10 cellular contexts compared by ENCODE assay signal in genomic region chr12:27330846-27331245, GRCh38. TPM values are rescaled to one million over a fixed set of nuclear protein-coding genes. Genes with fewer than 3 reads are reported as not detected.
DNase-seq lines count a peak whose midpoint lies in the region; ATAC-seq and TF ChIP-seq lines count a peak whose summit lies in the region.
"Had no signal": no experiment of that assay in that cellular context is flagged by ENCODE, and none has a peak within 500 bp of the region (broad histone marks: within the 10 kb centered on the region; RNA-seq: fewer than 3 reads in every experiment).

No MANE protein-coding gene starts in this region.

- no peaks in the 10 kb centered on the region for H3K79me1 ChIP-seq in mesenchymal stem cell (replicated peaks; ENCODE audit: low read length, poor library complexity, severe bottlenecking)

- H4K8ac ChIP-seq in mesenchymal stem cell (ENCODE audit: low read length): no peak overlapping the region

- H2AK5ac ChIP-seq in mesenchymal stem cell (ENCODE audit: low read length, severe bottlenecking): no peak overlapping the region

- H3K18ac ChIP-seq in mesenchymal stem cell (ENCODE audit: low read depth in 1 of 2, low read length in 2 of 2): no peak overlapping the region

- no peak overlapping the region for H2BK120ac ChIP-seq in mesenchymal stem cell (ENCODE audit: low read depth, low read length)

- peak overlapping the region; percentile 76 for H3K27ac Mint-ChIP-seq in stimulated activated naive CD8-positive, alpha-beta T cell treated with anti-CD3 and anti-CD28 coated beads, Interleukin-15, Interleukin-2, amounts not matched to agents 100 ng/mL and 50 ng/mL, for 24 hours

- H3K36me3 ChIP-seq in mesenchymal stem cell (ENCODE audit: control insufficient read depth in 1 of 2, insufficient read depth in 2 of 2, low read depth in 1 of 2, low read length in 2 of 2): peaks cover 2 to 17% of the 10 kb centered on the region in 2 experiments
- no peaks in the 10 kb centered on the region for H3K36me3 ChIP-seq in uterus

- in situ Hi-C loops in KBM-7 (cut with MboI; ENCODE audit: low pct_unique_long_range_greater_than_20kb, low sequenced_read_pairs): no loop called here

- no peak for ATAC-seq in stimulated activated naive CD8-positive, alpha-beta T cell treated with anti-CD3 and anti-CD28 coated beads, Interleukin-15, Interleukin-2, amounts not matched to agents 100 U/mL and 50 U/mL, for 24 hours

- no peak overlapping the region for H2BK15ac ChIP-seq in mesenchymal stem cell (ENCODE audit: low read depth, poor library complexity, severe bottlenecking)

- H3K4me3 ChIP-seq in mesenchymal stem cell (ENCODE audit: insufficient read depth in 1 of 2, low read depth in 1 of 2, low read length in 2 of 2) (peak overlapping the region in 1 of 2 experiments; percentile 81), uterus (no peak overlapping the region)
- H3K4me3 ChIP-seq: testis had no signal

- peaks cover 17% of the 10 kb centered on the region for H3K36me3 Mint-ChIP-seq in stimulated activated naive CD8-positive, alpha-beta T cell treated with anti-CD3 and anti-CD28 coated beads, Interleukin-15, Interleukin-2, amounts not matched to agents 100 ng/mL and 50 ng/mL, for 24 hours (ENCODE audit: low read depth)

- peak overlapping the region; percentile 90 for H3K4me3 Mint-ChIP-seq in stimulated activated naive CD8-positive, alpha-beta T cell treated with anti-CD3 and anti-CD28 coated beads, Interleukin-15, Interleukin-2, amounts not matched to agents 100 ng/mL and 50 ng/mL, for 24 hours

- no peak overlapping the region for H3K14ac ChIP-seq in mesenchymal stem cell (ENCODE audit: low read length in 2 of 2)

- H3K27ac ChIP-seq in mesenchymal stem cell (ENCODE audit: low read length, poor library complexity, severe bottlenecking) (no peak overlapping the region), uterus (peak overlapping the region; percentile 40 to 56)
- H3K27ac ChIP-seq: testis had no signal

- peak overlapping the region; percentile 76 for H3K9ac ChIP-seq in mesenchymal stem cell (ENCODE audit: low read length)

- H3K27me3 ChIP-seq in mesenchymal stem cell (ENCODE audit: control insufficient read depth in 1 of 2, insufficient read depth in 1 of 2, low read length in 2 of 2) (no peaks in the 10 kb centered on the region), uterus (no peaks in the 10 kb centered on the region)
- H3K27me3 ChIP-seq: testis had no signal

- H3K27me3 Mint-ChIP-seq in stimulated activated naive CD8-positive, alpha-beta T cell treated with anti-CD3 and anti-CD28 coated beads, Interleukin-15, Interleukin-2, amounts not matched to agents 100 ng/mL and 50 ng/mL, for 24 hours: peaks cover 25% of the 10 kb centered on the region

- peaks cover 47% of the 10 kb centered on the region for H3K4me1 Mint-ChIP-seq in stimulated activated naive CD8-positive, alpha-beta T cell treated with anti-CD3 and anti-CD28 coated beads, Interleukin-15, Interleukin-2, amounts not matched to agents 100 ng/mL and 50 ng/mL, for 24 hours (ENCODE audit: low read depth)

- H2BK5ac ChIP-seq in mesenchymal stem cell (ENCODE audit: low read depth, low read length, poor library complexity, severe bottlenecking): no peak overlapping the region

- H3K23ac ChIP-seq in mesenchymal stem cell (ENCODE audit: low read length in 2 of 2): no peak overlapping the region

- no peak for TF ChIP-seq CTCF in uterus (IDR thresholded peaks at IDR 0.05)

- TF ChIP-seq POLR2A in uterus (IDR thresholded peaks at IDR 0.05): no peak

- H3K9me3 Mint-ChIP-seq in stimulated activated naive CD8-positive, alpha-beta T cell treated with anti-CD3 and anti-CD28 coated beads, Interleukin-15, Interleukin-2, amounts not matched to agents 100 ng/mL and 50 ng/mL, for 24 hours: no peaks in the 10 kb centered on the region

- no CpG with 5 or more reads among the region's 1 CpG for WGBS in mesenchymal stem cell

- H4K91ac ChIP-seq in mesenchymal stem cell (ENCODE audit: low read length): no peak overlapping the region

- no peaks in the 10 kb centered on the region for H3K9me3 ChIP-seq in mesenchymal stem cell (ENCODE audit: control insufficient read depth, low read length)
- no peaks in the 10 kb centered on the region for H3K9me3 ChIP-seq in uterus
- H3K9me3 ChIP-seq: testis had no signal

- no peak for DNase-seq in stimulated activated naive CD8-positive, alpha-beta T cell treated with anti-CD3 and anti-CD28 coated beads, Interleukin-15, Interleukin-2, amounts not matched to agents 100 U/mL and 50 U/mL, for 24 hours
- peak; percentile 58 for DNase-seq in astrocyte of the hippocampus (ENCODE audit: low read depth, low spot score)
- no peak for DNase-seq in mesenchymal stem cell
- DNase-seq in uterus: no peak
- DNase-seq in RPMI8226: no peak
- DNase-seq in KBM-7: no peak
- no peak for DNase-seq in NCI-H128 (lab: John Stamatoyannopoulos, UW; ENCODE audit: unreplicated experiment)
- DNase-seq: Right ventricle myocardium superior, testis had no signal

- peaks cover 14% of the 10 kb centered on the region for H3K4me1 ChIP-seq in mesenchymal stem cell (ENCODE audit: control insufficient read depth, insufficient read depth, low read depth, low read length)
- H3K4me1 ChIP-seq in uterus: peaks cover 0 to 5% of the 10 kb centered on the region in 2 donors

- H3K4me2 ChIP-seq in mesenchymal stem cell (ENCODE audit: low read length, poor library complexity, severe bottlenecking): no peak overlapping the region

- H3K4ac ChIP-seq in mesenchymal stem cell (ENCODE audit: low read depth in 1 of 2, low read length in 2 of 2): no peak overlapping the region

- no peak overlapping the region for H2AFZ ChIP-seq in mesenchymal stem cell (ENCODE audit: low read depth, low read length)

- intact Hi-C loops in uterus (cut with DNase I; ENCODE audit: low total_unique reads): no loop called here

- no peak overlapping the region for H2BK12ac ChIP-seq in mesenchymal stem cell (ENCODE audit: low read length in 2 of 2)

RNA-seq across cellular contexts. Expression of gene BMAL2, which starts 1.8 kb away (rescaled TPM):
- polyA plus RNA-seq in mesenchymal stem cell (2013, experiment 1 of 2): 4.1 TPM
- 4.6 TPM for polyA plus RNA-seq in mesenchymal stem cell (2013, experiment 2 of 2)
- 1 to 10 TPM in 2 of 4 donors, under 1 TPM in 2; under 0.01 to 6.3 (median 1.5) TPM for total RNA-seq in uterus
